In the genomic region with DNA sequence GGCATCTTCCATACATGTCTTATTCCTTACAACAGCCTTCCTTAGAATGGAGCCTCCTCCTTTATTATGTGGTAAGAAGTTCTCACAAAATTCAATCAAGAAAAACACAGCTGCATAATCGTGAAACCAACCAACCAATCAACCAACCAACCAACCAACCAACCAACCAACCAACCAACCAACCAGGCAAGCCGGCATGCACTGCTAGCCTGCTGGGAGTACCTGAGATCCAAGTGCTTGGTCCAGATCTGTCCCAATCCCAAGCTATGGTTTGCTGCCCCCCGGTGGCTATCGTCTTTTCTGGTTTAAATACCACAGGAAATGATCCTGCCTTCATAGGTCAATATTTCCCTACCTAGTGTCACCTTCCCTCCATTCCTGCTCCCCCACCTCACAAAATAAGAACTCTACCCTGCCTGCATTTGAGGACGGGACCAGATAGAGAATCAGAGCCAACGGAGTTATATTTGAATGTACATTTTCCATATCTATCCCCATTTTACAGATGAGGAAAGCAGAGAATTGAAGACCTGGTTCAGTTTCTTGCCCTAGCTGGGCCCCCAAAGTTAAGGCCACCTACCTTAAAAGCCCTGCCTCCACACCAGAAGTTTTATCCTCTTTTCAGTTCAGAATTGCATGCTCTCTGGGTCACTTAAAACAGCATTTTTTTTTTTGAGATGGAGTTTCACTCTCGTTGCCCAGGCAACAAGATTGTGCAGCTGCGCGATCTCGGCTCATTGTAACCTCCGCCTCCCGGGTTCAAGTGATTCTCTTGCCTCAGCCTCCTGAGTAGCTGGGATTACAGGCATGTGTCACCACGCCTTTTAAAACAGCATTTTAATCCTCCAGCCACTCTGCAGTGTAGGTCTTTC, we compare ENCODE assay signal across 8 cellular contexts. TPM values are rescaled to one million over a fixed set of nuclear protein-coding genes. Genes with fewer than 3 reads are reported as not detected.
A peak's percentile ranks its signal among the peaks of the same experiment; 100 is the strongest.
DNase-seq lines count a peak whose midpoint lies in the region; ATAC-seq, FAIRE-seq and TF ChIP-seq lines count a peak whose summit lies in the region.

No MANE protein-coding gene starts in this region.

- WGBS in pancreas, 2 donors, result 36 to 41% methylated on average over 13 of the region's 13 CpGs

- peak; percentile 59 for DNase-seq in AG10803 (ENCODE audit: low read depth)
- DNase-seq in GM19240 (ENCODE audit: insufficient read length, low spot score), result peak; percentile 42
- peak; percentile 91 for DNase-seq in NCI-H510A treated with DMSO at 0.1 percent for 48 hours (lab: John Stamatoyannopoulos, UW)
- peak; percentile 78 for DNase-seq in activated CD8-positive, alpha-beta memory T cell treated with anti-CD3 and anti-CD28 coated beads, Interleukin-2, amount 50 U/mL, for 48 hours
- DNase-seq in fibroblast of the aortic adventitia (ENCODE audit: low read depth), result peak; percentile 74
- DNase-seq in pancreas, result peak; percentile 76 to 88 (median 83)

- no peaks in the 10 kb centered on the region for H3K9me3 ChIP-seq in pancreas

- no peak overlapping the region for H3K27ac ChIP-seq in pancreas

- TF ChIP-seq CTCF in AG10803 (conservative IDR thresholded peaks at IDR 0.05; ENCODE audit: low read length) (peak; percentile 72), fibroblast of the aortic adventitia (IDR thresholded peaks at IDR 0.05; ENCODE audit: insufficient read depth, low read length) (peak; percentile 67), pancreas (IDR thresholded peaks at IDR 0.05) (peak in 3 of 4 donors; percentile 19 to 46 (median 39))

- no peak for FAIRE-seq in pancreas (lab: Jason Lieb, UNC)

- H3K4me1 ChIP-seq in pancreas, result no peaks in the 10 kb centered on the region

- no peaks in the 10 kb centered on the region for H3K36me3 ChIP-seq in pancreas

- ATAC-seq in pancreas (peak; percentile 84 to 97 (median 92)), HG03039 (IDR thresholded peaks at IDR 0.05; ENCODE audit: unreplicated experiment) (no peak), HG03135 (IDR thresholded peaks at IDR 0.05; ENCODE audit: unreplicated experiment) (no peak)

- intact Hi-C loops in pancreas (cut with DNase I), result loop anchor here in 2 of 3 donors (5.0 to 10.0 kb wide), 2 partner anchors 100 to 107 kb away; no protein-coding TSS in a partner anchor

- H3K4me3 ChIP-seq in AG10803 (ENCODE audit: low read length) (no peak overlapping the region), fibroblast of the aortic adventitia (ENCODE audit: low read depth, low read length) (no peak overlapping the region), pancreas (no peak overlapping the region)

- no peaks in the 10 kb centered on the region for H3K27me3 ChIP-seq in pancreas

RNA-seq across cellular contexts. Expression of gene RAB44, which starts 27.1 kb away (rescaled TPM):
- total RNA-seq in fibroblast of the aortic adventitia (ENCODE audit: low replicate concordance), result not detected in 2 replicates
- total RNA-seq in pancreas, result under 1 TPM in 5 of 6 donors, not detected in 1; 0.04 to 0.09 (median 0.09) TPM
- polyA plus RNA-seq in pancreas, result under 1 TPM; 0.04 to 0.14 TPM

RNA-seq across cellular contexts. Expression of gene CDKN1A, which starts 46.2 kb away (rescaled TPM):
- total RNA-seq in fibroblast of the aortic adventitia (ENCODE audit: low replicate concordance) (246 and 749 TPM in 2 replicates), pancreas (100 to 1,000 TPM in 2 of 6 donors, 10 to 100 TPM in 4; 32.5 to 178 (median 53.2) TPM)
- 10 to 100 TPM; 22.3 to 42.2 TPM for polyA plus RNA-seq in pancreas

Comparison
In these comparisons a context has a peak if more than half of its experiments do, and no peak if none do; other contexts are left out.
1. ATAC-seq: peak in pancreas (4 of 4); none in HG03039 (single experiment) and HG03135 (single experiment).
2. Peak in every context shown above with its lines, with median percentiles within 50 percentile points of each other: DNase-seq and CTCF ChIP-seq.